In genomic region chr5:43658499-43658898, GRCh38 we compare ENCODE assay signal across 17 cellular contexts. TPM values are rescaled to one million over a fixed set of nuclear protein-coding genes. Genes with fewer than 3 reads are reported as not detected.
DNase-seq lines count a peak whose midpoint lies in the region; ATAC-seq, FAIRE-seq and TF ChIP-seq lines count a peak whose summit lies in the region.
"Had no signal": no experiment of that assay in that cellular context is flagged by ENCODE, and none has a peak within 500 bp of the region (broad histone marks: within the 10 kb centered on the region; RNA-seq: fewer than 3 reads in every experiment).

No MANE protein-coding gene starts in this region.

- TF ChIP-seq CTCF in bronchial epithelial cell (IDR thresholded peaks at IDR 0.05; ENCODE audit: insufficient read depth, low read length, severe bottlenecking) (no peak), left lung (IDR thresholded peaks at IDR 0.05) (no peak)

- no peak overlapping the region for H3K27ac Mint-ChIP-seq in stimulated activated naive CD8-positive, alpha-beta T cell treated with anti-CD3 and anti-CD28 coated beads, Interleukin-15, amount 100 ng/mL, for 72 hours
- H3K27ac Mint-ChIP-seq: activated CD8-positive, alpha-beta T cell treated with anti-CD3 and anti-CD28 coated beads, Interleukin-2, amount 10 ng/mL, durations not matched to agents 7 days and 5 days had no signal

- H3K4me1 Mint-ChIP-seq in stimulated activated naive CD8-positive, alpha-beta T cell treated with anti-CD3 and anti-CD28 coated beads, Interleukin-15, amount 100 ng/mL, for 72 hours, result no peaks in the 10 kb centered on the region

- intact Hi-C loops in left lung (cut with DNase I), result no loop called here

- H3K36me3 ChIP-seq in bronchial epithelial cell (ENCODE audit: control insufficient read depth, insufficient read depth, low read length) (peaks cover 2% of the 10 kb centered on the region), left lung (peaks cover 0 to 62% of the 10 kb centered on the region in 2 donors)

- H3K27me3 Mint-ChIP-seq in stimulated activated naive CD8-positive, alpha-beta T cell treated with anti-CD3 and anti-CD28 coated beads, Interleukin-15, amount 100 ng/mL, for 72 hours, result no peaks in the 10 kb centered on the region

- peaks cover 4 to 7% of the 10 kb centered on the region in 2 donors for H3K9me3 Mint-ChIP-seq in stimulated activated naive CD8-positive, alpha-beta T cell treated with anti-CD3 and anti-CD28 coated beads, Interleukin-15, amount 100 ng/mL, for 72 hours

- H3K4me3 ChIP-seq in bronchial epithelial cell (ENCODE audit: low read depth, low read length), result no peak overlapping the region
- no peak overlapping the region for H3K4me3 ChIP-seq in left lung
- H3K4me3 ChIP-seq: A549, coronary artery, GM12878, spleen had no signal

- H3K4me1 ChIP-seq in left lung, result no peaks in the 10 kb centered on the region
- H3K4me1 ChIP-seq: A549, spleen had no signal

- FAIRE-seq in bronchial epithelial cell (lab: Jason Lieb, UNC), result no peak
- FAIRE-seq: A549, GM12878 had no signal

- no peak overlapping the region for H3K27ac ChIP-seq in left lung
- H3K27ac ChIP-seq: A549, coronary artery, spleen had no signal

- no peak overlapping the region for H3K4me3 Mint-ChIP-seq in stimulated activated naive CD8-positive, alpha-beta T cell treated with anti-CD3 and anti-CD28 coated beads, Interleukin-15, amount 100 ng/mL, for 72 hours
- H3K4me3 Mint-ChIP-seq: activated CD8-positive, alpha-beta T cell treated with anti-CD3 and anti-CD28 coated beads, Interleukin-2, amount 10 ng/mL, durations not matched to agents 7 days and 5 days had no signal

- DNase-seq in stimulated activated naive CD8-positive, alpha-beta T cell treated with anti-CD3 and anti-CD28 coated beads, Interleukin-15, Interleukin-2, amounts not matched to agents 100 U/mL and 50 U/mL, for 24 hours, result no peak
- DNase-seq in stimulated activated naive CD8-positive, alpha-beta T cell treated with anti-CD3 and anti-CD28 coated beads, Interleukin-15, amount 100 ng/mL, for 72 hours, result no peak
- DNase-seq in bronchial epithelial cell (ENCODE audit: low read depth) (peak; percentile 17), left lung (no peak), ACHN (no peak)
- no peak for DNase-seq in stimulated activated naive CD4-positive, alpha-beta T cell treated with Interleukin-2 at 50 U/mL for 16 hours (lab: John Stamatoyannopoulos, UW)
- DNase-seq: activated CD8-positive, alpha-beta T cell treated with anti-CD3 and anti-CD28 coated beads, Interleukin-2, amount 10 ng/mL, durations not matched to agents 7 days and 5 days; activated naive CD4-positive, alpha-beta T cell; kidney glomerular epithelial cell; RPMI8226; spleen had no signal

- peak; percentile 43 for ATAC-seq in stimulated activated naive CD8-positive, alpha-beta T cell treated with anti-CD3 and anti-CD28 coated beads, Interleukin-15, Interleukin-2, amounts not matched to agents 100 U/mL and 50 U/mL, for 24 hours
- no peak for ATAC-seq in stimulated activated naive CD8-positive, alpha-beta T cell treated with anti-CD3 and anti-CD28 coated beads, Interleukin-15, amount 100 ng/mL, for 72 hours
- ATAC-seq in left lung (peak; percentile 60), HG03135 (IDR thresholded peaks at IDR 0.05; ENCODE audit: unreplicated experiment) (no peak), GM21390 (IDR thresholded peaks at IDR 0.05; ENCODE audit: unreplicated experiment) (no peak)
- ATAC-seq: A549; activated CD8-positive, alpha-beta T cell treated with anti-CD3 and anti-CD28 coated beads, Interleukin-2, amount 10 ng/mL, durations not matched to agents 7 days and 5 days; GM12878; HCT116 had no signal

- no peaks in the 10 kb centered on the region for H3K9me3 ChIP-seq in left lung
- H3K9me3 ChIP-seq: A549 had no signal

- in situ Hi-C loops in ACHN (cut with HindIII; ENCODE audit: low pct_ligation_motif_present, low pct_unique_long_range_greater_than_20kb, low sequenced_read_pairs), result no loop called here

- H3K27me3 ChIP-seq in bronchial epithelial cell (ENCODE audit: control insufficient read depth, insufficient read depth, low read length) (no peaks in the 10 kb centered on the region), left lung (no peaks in the 10 kb centered on the region)
- H3K27me3 ChIP-seq: spleen had no signal

RNA-seq across cellular contexts. Expression of gene NNT, which starts 55.5 kb away (rescaled TPM):
- total RNA-seq in bronchial epithelial cell (29.7 and 32.9 TPM in 2 replicates), left lung (100 to 1,000 TPM in 1 of 2 donors, 10 to 100 TPM in 1; 72.5 to 112 TPM)

Comparison
In these comparisons a context has a peak if more than half of its experiments do, and no peak if none do; other contexts are left out.
1. ATAC-seq: peak in stimulated activated naive CD8-positive, alpha-beta T cell treated with anti-CD3 and anti-CD28 coated beads, Interleukin-15, Interleukin-2, amounts not matched to agents 100 U/mL and 50 U/mL, for 24 hours (single experiment) and left lung (single experiment); none in stimulated activated naive CD8-positive, alpha-beta T cell treated with anti-CD3 and anti-CD28 coated beads, Interleukin-15, amount 100 ng/mL, for 72 hours (single experiment), HG03135 (single experiment) and GM21390 (single experiment).